Comparison of ENCODE assay signal across 17 cellular contexts in genomic region chrX:154352012-154352401, GRCh38. TPM values are rescaled to one million over a fixed set of nuclear protein-coding genes. Genes with fewer than 3 reads are reported as not detected.
DNase-seq lines count a peak whose midpoint lies in the region; ATAC-seq, FAIRE-seq and TF ChIP-seq lines count a peak whose summit lies in the region.
"Had no signal": no experiment of that assay in that cellular context is flagged by ENCODE, and none has a peak within 500 bp of the region (broad histone marks: within the 10 kb centered on the region; RNA-seq: fewer than 3 reads in every experiment).

No MANE protein-coding gene starts in this region.

- FAIRE-seq in astrocyte (lab: Jason Lieb, UNC) = no peak

- H3K4me1 ChIP-seq in CD4-positive, CD25-positive, alpha-beta regulatory T cell (ENCODE audit: control insufficient read depth, insufficient read depth, low read length, poor library complexity, severe bottlenecking) = peaks cover 98% of the 10 kb centered on the region
- no peaks in the 10 kb centered on the region for H3K4me1 ChIP-seq in astrocyte (ENCODE audit: insufficient read depth, low read length)
- H3K4me1 ChIP-seq in sigmoid colon = peaks cover 0 to 6% (median 3%) of the 10 kb centered on the region in 4 donors
- H3K4me1 ChIP-seq: HAP-1, parathyroid adenoma had no signal

- no peaks in the 10 kb centered on the region for H3K27me3 ChIP-seq in CD4-positive, CD25-positive, alpha-beta regulatory T cell (ENCODE audit: control insufficient read depth, insufficient read depth, low read length)
- no peaks in the 10 kb centered on the region for H3K27me3 ChIP-seq in astrocyte (ENCODE audit: insufficient read depth, low read length)
- H3K27me3 ChIP-seq in sigmoid colon = no peaks in the 10 kb centered on the region

- H3K79me2 ChIP-seq in astrocyte (ENCODE audit: insufficient read depth, low read length) = peaks cover 25% of the 10 kb centered on the region
- H3K79me2 ChIP-seq: parathyroid adenoma had no signal

- peaks cover 0 to 77% (median 11%) of the 10 kb centered on the region in 4 donors for H3K4me1 Mint-ChIP-seq in CD4-positive, CD25-positive, alpha-beta regulatory T cell
- peaks cover 4% of the 10 kb centered on the region for H3K4me1 Mint-ChIP-seq in astrocyte (ENCODE audit: low read depth, unreplicated experiment)

- no peak overlapping the region for H3K4me2 ChIP-seq in astrocyte (ENCODE audit: low read length)

- ATAC-seq in CD4-positive, CD25-positive, alpha-beta regulatory T cell (ENCODE audit: low read depth in 2 of 2) = no peak
- ATAC-seq: left cardiac atrium had no signal

- H3K9ac ChIP-seq in astrocyte (ENCODE audit: low read length) = no peak overlapping the region
- H3K9ac ChIP-seq: parathyroid adenoma had no signal

- WGBS in sigmoid colon, 2 donors = 86 to 90% methylated on average over 14 of the region's 14 CpGs

- peak overlapping the region; percentile 54 to 89 (median 66) for H3K4me3 Mint-ChIP-seq in CD4-positive, CD25-positive, alpha-beta regulatory T cell
- no peak overlapping the region for H3K4me3 Mint-ChIP-seq in astrocyte (ENCODE audit: unreplicated experiment)

- H3K9me3 ChIP-seq in CD4-positive, CD25-positive, alpha-beta regulatory T cell (ENCODE audit: control insufficient read depth in 2 of 2, low read length in 2 of 2) = no peaks in the 10 kb centered on the region
- H3K9me3 ChIP-seq in astrocyte (ENCODE audit: insufficient read depth, low read depth, low read length) (no peaks in the 10 kb centered on the region), sigmoid colon (no peaks in the 10 kb centered on the region)
- H3K9me3 ChIP-seq: HAP-1 had no signal

- no peak for TF ChIP-seq EP300 in sigmoid colon (IDR thresholded peaks at IDR 0.05)

- peaks cover 0 to 1% (median 0%) of the 10 kb centered on the region in 7 donors for H3K9me3 Mint-ChIP-seq in CD4-positive, CD25-positive, alpha-beta regulatory T cell
- H3K9me3 Mint-ChIP-seq in astrocyte (ENCODE audit: unreplicated experiment) = no peaks in the 10 kb centered on the region

- H3K36me3 ChIP-seq in CD4-positive, CD25-positive, alpha-beta regulatory T cell (ENCODE audit: control insufficient read depth, insufficient read depth, low read length) = peaks cover 49% of the 10 kb centered on the region
- peaks cover 25% of the 10 kb centered on the region for H3K36me3 ChIP-seq in astrocyte (ENCODE audit: insufficient read depth, low read length)
- peaks cover 52 to 85% (median 65%) of the 10 kb centered on the region in 4 donors for H3K36me3 ChIP-seq in sigmoid colon

- peak overlapping the region; percentile 80 to 92 (median 82) for H3K27ac Mint-ChIP-seq in CD4-positive, CD25-positive, alpha-beta regulatory T cell
- H3K27ac Mint-ChIP-seq in astrocyte (ENCODE audit: unreplicated experiment) = peak overlapping the region; percentile 47

- peaks cover 8% of the 10 kb centered on the region for H3K36me3 Mint-ChIP-seq in CD4-positive, CD25-positive, alpha-beta regulatory T cell
- peaks cover 3% of the 10 kb centered on the region for H3K36me3 Mint-ChIP-seq in astrocyte (ENCODE audit: low read depth, unreplicated experiment)

- no peak for TF ChIP-seq CTCF in astrocyte (IDR thresholded peaks at IDR 0.05; ENCODE audit: insufficient read depth, low read depth, low read length)
- no peak for TF ChIP-seq CTCF in sigmoid colon (IDR thresholded peaks at IDR 0.05)

- TF ChIP-seq POLR2A in sigmoid colon (IDR thresholded peaks at IDR 0.05) = no peak

- H2AFZ ChIP-seq in astrocyte (ENCODE audit: low read depth, low read length) = no peak overlapping the region
- H2AFZ ChIP-seq: parathyroid adenoma had no signal

- peaks cover 95% of the 10 kb centered on the region for H4K20me1 ChIP-seq in astrocyte (ENCODE audit: insufficient read depth, low read length)

- H3K27ac ChIP-seq in CD4-positive, CD25-positive, alpha-beta regulatory T cell (ENCODE audit: insufficient read depth, low read length, poor library complexity, severe bottlenecking) = peak overlapping the region; percentile 68
- H3K27ac ChIP-seq in astrocyte (ENCODE audit: low read depth, low read length) (no peak overlapping the region), sigmoid colon (peak overlapping the region; percentile 67 to 99 (median 98))
- H3K27ac ChIP-seq: parathyroid adenoma had no signal

- intact Hi-C loops in sigmoid colon (cut with DNase I) = no loop called here

- no peaks in the 10 kb centered on the region for H3K27me3 Mint-ChIP-seq in CD4-positive, CD25-positive, alpha-beta regulatory T cell
- no peaks in the 10 kb centered on the region for H3K27me3 Mint-ChIP-seq in astrocyte (ENCODE audit: low read depth, unreplicated experiment)

- no peak overlapping the region for H3K4me3 ChIP-seq in CD4-positive, CD25-positive, alpha-beta regulatory T cell (ENCODE audit: low read depth, low read length)
- H3K4me3 ChIP-seq in astrocyte (ENCODE audit: insufficient read depth, low read depth, low read length) = no peak overlapping the region
- no peak overlapping the region for H3K4me3 ChIP-seq in sigmoid colon
- H3K4me3 ChIP-seq: HAP-1 had no signal

- DNase-seq in CD4-positive, CD25-positive, alpha-beta regulatory T cell = no peak
- DNase-seq in HCEC 1CT (peak; percentile 0), astrocyte (ENCODE audit: low read depth) (no peak), sigmoid colon (peak; percentile 64), HUDEP-2 (lab: John Stamatoyannopoulos, UW; ENCODE audit: unreplicated experiment in 76 of 76) (no peak), germinal center (ENCODE audit: low spot score) (no peak)
- no peak for DNase-seq in stimulated activated CD4-positive, alpha-beta T cell treated with anti-CD3 and anti-CD28 coated beads, Interleukin-2, amount 100 ng/mL, for 24 hours
- DNase-seq: activated CD4-positive, CD25-positive, alpha-beta regulatory T cell; caudate nucleus; effector CD8-positive, alpha-beta T cell; hypothalamus; NCI-H226; stimulated activated CD4-positive, alpha-beta T cell treated with anti-CD3 and anti-CD28 coated beads, Interleukin-12 subunit alpha, Interleukin-12 subunit beta, amount 100 ng/mL, for 4 hours; substantia nigra had no signal

RNA-seq across cellular contexts. Expression of gene FLNA, which starts 22.4 kb away (rescaled TPM):
- 1,918 TPM for total RNA-seq in CD4-positive, CD25-positive, alpha-beta regulatory T cell
- polyA plus RNA-seq in CD4-positive, CD25-positive, alpha-beta regulatory T cell = 100 to 1,000 TPM; 219 to 283 (median 250) TPM
- total RNA-seq in astrocyte (2,809 and 2,978 TPM in 2 replicates), sigmoid colon (1,000 to 10,000 TPM; 2,494 to 9,435 (median 5,341) TPM)
- polyA plus RNA-seq in sigmoid colon = 100 to 1,000 TPM in 1 of 3 donors, 10 to 100 TPM in 2; 27.0 to 442 (median 42.0) TPM

RNA-seq across cellular contexts. Expression of gene EMD, which starts 27.1 kb away (rescaled TPM):
- 133 TPM for total RNA-seq in CD4-positive, CD25-positive, alpha-beta regulatory T cell
- polyA plus RNA-seq in CD4-positive, CD25-positive, alpha-beta regulatory T cell = 10 to 100 TPM; 31.8 to 44.0 (median 34.6) TPM
- total RNA-seq in astrocyte (75.6 and 75.7 TPM in 2 replicates), sigmoid colon (10 to 100 TPM; 44.3 to 66.8 (median 48.6) TPM)
- 10 to 100 TPM; 40.7 to 87.9 (median 42.6) TPM for polyA plus RNA-seq in sigmoid colon

RNA-seq across cellular contexts. Expression of gene RPL10, which starts 46.2 kb away (rescaled TPM):
- 4,192 TPM for total RNA-seq in CD4-positive, CD25-positive, alpha-beta regulatory T cell
- 1,000 to 10,000 TPM; 3,877 to 6,073 (median 4,905) TPM for polyA plus RNA-seq in CD4-positive, CD25-positive, alpha-beta regulatory T cell
- total RNA-seq in astrocyte (1,848 and 1,967 TPM in 2 replicates), sigmoid colon (1,000 to 10,000 TPM; 3,138 to 8,651 (median 6,770) TPM)
- 1,000 to 10,000 TPM; 4,760 to 8,094 (median 5,003) TPM for polyA plus RNA-seq in sigmoid colon

RNA-seq across cellular contexts. Expression of gene TKTL1, which starts 56.4 kb away (rescaled TPM):
- total RNA-seq in CD4-positive, CD25-positive, alpha-beta regulatory T cell = 8.1 TPM
- 10 to 100 TPM; 21.0 to 34.3 (median 25.4) TPM for polyA plus RNA-seq in CD4-positive, CD25-positive, alpha-beta regulatory T cell
- not detected in 2 replicates for total RNA-seq in astrocyte
- under 1 TPM in 1 of 4 donors, not detected in 3; under 0.01 TPM for total RNA-seq in sigmoid colon
- under 1 TPM in 1 of 3 donors, not detected in 2; 0.31 TPM for polyA plus RNA-seq in sigmoid colon

RNA-seq across cellular contexts. Expression of gene DNASE1L1, which starts 57.0 kb away (rescaled TPM):
- 29.7 TPM for total RNA-seq in CD4-positive, CD25-positive, alpha-beta regulatory T cell
- polyA plus RNA-seq in CD4-positive, CD25-positive, alpha-beta regulatory T cell = 10 to 100 TPM; 12.2 to 23.1 (median 19.1) TPM
- 35.1 and 39.1 TPM in 2 replicates for total RNA-seq in astrocyte
- 10 to 100 TPM; 10.9 to 21.8 (median 16.6) TPM for total RNA-seq in sigmoid colon
- 10 to 100 TPM; 15.5 to 25.7 (median 17.4) TPM for polyA plus RNA-seq in sigmoid colon

Comparison
In these comparisons a context has a peak if more than half of its experiments do, and no peak if none do; other contexts are left out.
1. DNase-seq: peak in HCEC 1CT (single experiment) and sigmoid colon (single experiment); none in CD4-positive, CD25-positive, alpha-beta regulatory T cell (0 of 3), astrocyte (single experiment), stimulated activated CD4-positive, alpha-beta T cell treated with anti-CD3 and anti-CD28 coated beads, Interleukin-2, amount 100 ng/mL, for 24 hours (0 of 2), HUDEP-2 (0 of 76) and germinal center (single experiment).